In the genomic region with DNA sequence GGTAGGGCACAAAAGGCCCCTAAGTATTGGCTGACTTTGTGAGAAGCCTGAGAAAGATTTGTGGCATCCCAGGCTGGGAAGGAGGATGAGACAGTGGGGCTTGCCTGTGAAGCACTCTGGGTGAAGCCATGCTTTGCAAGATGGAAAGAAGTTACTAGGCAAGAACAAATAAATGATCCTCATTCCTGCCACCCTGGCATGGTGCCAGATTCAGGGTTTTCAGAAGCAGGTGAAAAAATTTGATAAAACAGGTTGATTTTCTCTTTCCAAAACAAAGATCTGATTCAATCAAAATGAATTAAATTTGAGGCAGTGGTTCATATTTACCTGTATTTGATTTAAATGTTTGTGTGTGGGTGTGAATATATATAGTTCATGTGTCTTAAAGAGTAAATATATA, we compare ENCODE assay signal across 25 cellular contexts.
"Had no signal": no experiment of that assay in that cellular context is flagged by ENCODE, and none has a peak within 500 bp of the region (broad histone marks: within the 10 kb centered on the region; RNA-seq: fewer than 3 reads in every experiment).

No MANE protein-coding gene starts in this region.

- H3K4me1 Mint-ChIP-seq: activated CD4-positive, alpha-beta memory T cell treated with anti-CD3 and anti-CD28 coated beads, Interleukin-2, amount 10 ng/mL, durations not matched to agents 7 days and 5 days; activated CD4-positive, alpha-beta T cell treated with anti-CD3 and anti-CD28 coated beads, Interleukin-2, amount 10 ng/mL, durations not matched to agents 24 days and 14 days; activated naive CD8-positive, alpha-beta T cell treated with anti-CD3 and anti-CD28 coated beads, Interleukin-2, amount 10 ng/mL, durations not matched to agents 7 days and 5 days; naive thymus-derived CD4-positive, alpha-beta T cell; neural progenitor cell; stimulated activated memory B cell treated with anti-CD40 and anti-IgM and Interleukin-4, amounts not matched to agents 10 μg/mL and 1 μg/mL and 100 μg/mL, for 72 hours had no signal

- H3K27me3 Mint-ChIP-seq: activated CD4-positive, alpha-beta memory T cell treated with anti-CD3 and anti-CD28 coated beads, Interleukin-2, amount 10 ng/mL, durations not matched to agents 7 days and 5 days; activated CD4-positive, alpha-beta T cell treated with anti-CD3 and anti-CD28 coated beads, Interleukin-2, amount 10 ng/mL, durations not matched to agents 24 days and 14 days; stimulated activated memory B cell treated with anti-CD40 and anti-IgM and Interleukin-4, amounts not matched to agents 10 μg/mL and 1 μg/mL and 100 μg/mL, for 72 hours had no signal

- H3K4me1 ChIP-seq: breast epithelium, colonic mucosa, esophagus muscularis mucosa, left lung, neural progenitor cell, stomach, uterus had no signal

- DNase-seq: activated CD4-positive, alpha-beta memory T cell treated with anti-CD3 and anti-CD28 coated beads, Interleukin-2, amount 10 ng/mL, durations not matched to agents 7 days and 5 days; activated CD4-positive, alpha-beta T cell treated with anti-CD3 and anti-CD28 coated beads, Interleukin-2, amount 10 ng/mL, durations not matched to agents 24 days and 14 days; activated effector memory CD4-positive, alpha-beta T cell treated with Interleukin-2 at 50 U/mL for 16 hours; activated naive CD4-positive, alpha-beta T cell treated with anti-CD3 and anti-CD28 coated beads for 36 hours; activated naive CD8-positive, alpha-beta T cell treated with anti-CD3 and anti-CD28 coated beads, Interleukin-2, amount 10 ng/mL, durations not matched to agents 7 days and 5 days; activated T-cell treated with anti-CD3 and anti-CD28 coated beads, Interleukin-2, amount 50 U/mL, for 72 hours; amniotic stem cell; colonic mucosa; glutamatergic neuron; kidney glomerular epithelial cell; left lung; naive thymus-derived CD4-positive, alpha-beta T cell; posterior cingulate gyrus; small intestine; stimulated activated CD4-positive, alpha-beta T cell treated with anti-CD3 and anti-CD28 coated beads, Interleukin-2, amount 100 ng/mL, for 24 hours; stomach; trophoblast cell; uterus had no signal

- H3K4me3 ChIP-seq: breast epithelium, colonic mucosa, esophagus muscularis mucosa, hepatocyte, left lung, lung, neural progenitor cell, stomach, uterus had no signal

- H3K36me3 ChIP-seq: breast epithelium, colonic mucosa, esophagus muscularis mucosa, left lung, neural progenitor cell, stomach, uterus had no signal

- H3K27ac ChIP-seq: breast epithelium, colonic mucosa, esophagus muscularis mucosa, hepatocyte, left lung, neural progenitor cell, stomach, uterus had no signal

- H3K36me3 Mint-ChIP-seq: activated naive CD8-positive, alpha-beta T cell treated with anti-CD3 and anti-CD28 coated beads, Interleukin-2, amount 10 ng/mL, durations not matched to agents 7 days and 5 days; naive thymus-derived CD4-positive, alpha-beta T cell; neural progenitor cell; stimulated activated memory B cell treated with anti-CD40 and anti-IgM and Interleukin-4, amounts not matched to agents 10 μg/mL and 1 μg/mL and 100 μg/mL, for 72 hours had no signal

- H3K9me3 ChIP-seq: breast epithelium, colonic mucosa, esophagus muscularis mucosa, left lung, stomach, uterus had no signal

- H3K27ac Mint-ChIP-seq: activated CD4-positive, alpha-beta memory T cell treated with anti-CD3 and anti-CD28 coated beads, Interleukin-2, amount 10 ng/mL, durations not matched to agents 7 days and 5 days; activated CD4-positive, alpha-beta T cell treated with anti-CD3 and anti-CD28 coated beads, Interleukin-2, amount 10 ng/mL, durations not matched to agents 24 days and 14 days; activated naive CD4-positive, alpha-beta T cell treated with anti-CD3 and anti-CD28 coated beads for 36 hours; activated naive CD8-positive, alpha-beta T cell treated with anti-CD3 and anti-CD28 coated beads, Interleukin-2, amount 10 ng/mL, durations not matched to agents 7 days and 5 days; activated T-cell treated with anti-CD3 and anti-CD28 coated beads, Interleukin-2, amount 50 U/mL, for 72 hours; naive thymus-derived CD4-positive, alpha-beta T cell; neural progenitor cell; stimulated activated memory B cell treated with anti-CD40 and anti-IgM and Interleukin-4, amounts not matched to agents 10 μg/mL and 1 μg/mL and 100 μg/mL, for 72 hours had no signal

- H3K4me3 Mint-ChIP-seq: activated CD4-positive, alpha-beta memory T cell treated with anti-CD3 and anti-CD28 coated beads, Interleukin-2, amount 10 ng/mL, durations not matched to agents 7 days and 5 days; activated CD4-positive, alpha-beta T cell treated with anti-CD3 and anti-CD28 coated beads, Interleukin-2, amount 10 ng/mL, durations not matched to agents 24 days and 14 days; activated naive CD4-positive, alpha-beta T cell treated with anti-CD3 and anti-CD28 coated beads for 36 hours; activated naive CD8-positive, alpha-beta T cell treated with anti-CD3 and anti-CD28 coated beads, Interleukin-2, amount 10 ng/mL, durations not matched to agents 7 days and 5 days; activated T-cell treated with anti-CD3 and anti-CD28 coated beads, Interleukin-2, amount 50 U/mL, for 72 hours; naive thymus-derived CD4-positive, alpha-beta T cell; neural progenitor cell; stimulated activated memory B cell treated with anti-CD40 and anti-IgM and Interleukin-4, amounts not matched to agents 10 μg/mL and 1 μg/mL and 100 μg/mL, for 72 hours had no signal

- ATAC-seq: activated T-cell treated with anti-CD3 and anti-CD28 coated beads, Interleukin-2, amount 50 U/mL, for 72 hours; left lung; naive thymus-derived CD4-positive, alpha-beta T cell; sciatic nerve; stimulated activated memory B cell treated with anti-CD40 and anti-IgM and Interleukin-4, amounts not matched to agents 10 μg/mL and 1 μg/mL and 100 μg/mL, for 72 hours had no signal
